In the genomic region with DNA sequence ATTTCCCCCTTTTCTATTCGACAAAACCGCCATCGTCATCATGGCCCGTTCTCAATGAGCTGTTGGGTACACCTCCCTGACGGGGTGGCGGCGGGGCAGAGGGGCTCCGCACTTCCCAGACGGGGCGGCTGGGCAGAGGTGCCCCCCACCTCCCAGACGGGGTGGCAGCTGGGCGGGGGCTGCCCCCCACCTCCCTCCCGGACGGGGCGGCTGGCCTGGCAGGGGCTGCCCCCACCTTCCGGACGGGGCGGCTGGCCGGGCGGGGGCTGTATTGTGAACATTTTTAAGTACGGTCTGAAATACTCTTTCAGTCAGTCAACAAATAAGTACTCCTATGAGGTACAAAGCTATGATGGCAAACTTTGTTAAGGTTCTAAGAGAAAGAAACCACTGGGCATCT, we compare ENCODE assay signal across 1 cellular context.
TF ChIP-seq lines count a peak whose summit lies in the region.

No MANE protein-coding gene starts in this region.

TF ChIP-seq in neural cell, 6 proteins besides CTCF, POLR2A, EP300 and RAD21:
- TF ChIP-seq, protein P1, sequence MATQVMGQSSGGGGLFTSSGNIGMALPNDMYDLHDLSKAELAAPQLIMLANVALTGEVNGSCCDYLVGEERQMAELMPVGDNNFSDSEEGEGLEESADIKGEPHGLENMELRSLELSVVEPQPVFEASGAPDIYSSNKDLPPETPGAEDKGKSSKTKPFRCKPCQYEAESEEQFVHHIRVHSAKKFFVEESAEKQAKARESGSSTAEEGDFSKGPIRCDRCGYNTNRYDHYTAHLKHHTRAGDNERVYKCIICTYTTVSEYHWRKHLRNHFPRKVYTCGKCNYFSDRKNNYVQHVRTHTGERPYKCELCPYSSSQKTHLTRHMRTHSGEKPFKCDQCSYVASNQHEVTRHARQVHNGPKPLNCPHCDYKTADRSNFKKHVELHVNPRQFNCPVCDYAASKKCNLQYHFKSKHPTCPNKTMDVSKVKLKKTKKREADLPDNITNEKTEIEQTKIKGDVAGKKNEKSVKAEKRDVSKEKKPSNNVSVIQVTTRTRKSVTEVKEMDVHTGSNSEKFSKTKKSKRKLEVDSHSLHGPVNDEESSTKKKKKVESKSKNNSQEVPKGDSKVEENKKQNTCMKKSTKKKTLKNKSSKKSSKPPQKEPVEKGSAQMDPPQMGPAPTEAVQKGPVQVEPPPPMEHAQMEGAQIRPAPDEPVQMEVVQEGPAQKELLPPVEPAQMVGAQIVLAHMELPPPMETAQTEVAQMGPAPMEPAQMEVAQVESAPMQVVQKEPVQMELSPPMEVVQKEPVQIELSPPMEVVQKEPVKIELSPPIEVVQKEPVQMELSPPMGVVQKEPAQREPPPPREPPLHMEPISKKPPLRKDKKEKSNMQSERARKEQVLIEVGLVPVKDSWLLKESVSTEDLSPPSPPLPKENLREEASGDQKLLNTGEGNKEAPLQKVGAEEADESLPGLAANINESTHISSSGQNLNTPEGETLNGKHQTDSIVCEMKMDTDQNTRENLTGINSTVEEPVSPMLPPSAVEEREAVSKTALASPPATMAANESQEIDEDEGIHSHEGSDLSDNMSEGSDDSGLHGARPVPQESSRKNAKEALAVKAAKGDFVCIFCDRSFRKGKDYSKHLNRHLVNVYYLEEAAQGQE (IDR thresholded peaks at IDR 0.05; ENCODE audit: borderline replicate concordance): no peak
- no peak for TF ChIP-seq MXI1 (conservative IDR thresholded peaks at IDR 0.05; ENCODE audit: poor library complexity, severe bottlenecking)
- TF ChIP-seq SMC3 (conservative IDR thresholded peaks at IDR 0.05; ENCODE audit: poor library complexity): no peak
- no peak for TF ChIP-seq TAF1 (IDR thresholded peaks at IDR 0.05; ENCODE audit: low read depth)
